ENCODE assay signal across 8 cellular contexts in the genomic region with DNA sequence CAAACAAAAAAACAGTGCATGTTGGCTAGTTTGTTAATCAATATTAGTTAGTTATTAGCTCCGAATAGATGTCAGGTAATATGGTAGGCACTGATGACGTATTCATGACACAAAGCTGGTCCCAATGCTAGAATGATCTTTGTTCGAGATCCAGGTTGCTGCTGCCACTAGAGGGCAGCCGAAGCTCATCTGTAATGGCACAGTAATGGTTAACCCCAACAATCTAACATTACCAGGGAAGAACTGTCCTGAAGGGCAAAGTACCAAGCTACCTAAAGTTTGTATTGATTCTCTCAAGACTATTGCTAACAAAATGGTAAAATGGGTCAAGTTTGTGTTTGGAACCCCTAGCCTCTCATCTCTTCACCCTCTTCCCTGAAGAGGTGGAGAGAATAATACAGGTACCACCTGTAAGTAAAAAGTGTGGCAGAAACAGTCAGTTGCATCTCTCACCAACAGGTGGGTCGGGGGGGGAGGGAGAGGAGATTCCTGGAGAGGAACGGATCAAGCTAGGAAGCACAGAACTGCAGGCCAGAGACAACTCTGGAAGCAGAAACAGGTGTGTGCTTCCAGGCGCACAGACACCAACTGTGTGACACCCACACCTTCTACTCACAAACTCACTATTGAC. TPM values are rescaled to one million over a fixed set of nuclear protein-coding genes. Genes with fewer than 3 reads are reported as not detected.
A peak's percentile ranks its signal among the peaks of the same experiment; 100 is the strongest.
DNase-seq lines count a peak whose midpoint lies in the region; ATAC-seq and TF ChIP-seq lines count a peak whose summit lies in the region.
"Not testable (repeated sequence)": the region's sequence is repeated elsewhere in the genome, so short reads cannot be mapped to it uniquely, and the experiment has no call there.

No MANE protein-coding gene starts in this region.

- H2BK15ac ChIP-seq in IMR-90 (ENCODE audit: low read depth, low read length), result not testable (repeated sequence)

- not testable (repeated sequence) for H3K4ac ChIP-seq in IMR-90 (ENCODE audit: low read depth, low read length)

- not testable (repeated sequence) for H3K27me3 ChIP-seq in IMR-90 (ENCODE audit: control insufficient read depth, insufficient read depth, low read length); liver (ENCODE audit: control insufficient read depth in 4 of 4, insufficient read depth in 4 of 4, low read length in 3 of 4)

- not testable (repeated sequence) for H3K4me1 ChIP-seq in IMR-90 (ENCODE audit: control insufficient read depth, insufficient read depth, low read length); liver (ENCODE audit: control insufficient read depth in 4 of 4, insufficient read depth in 4 of 4, low read length in 3 of 4)

- not testable (repeated sequence) for H2BK120ac ChIP-seq in IMR-90 (ENCODE audit: low read depth, low read length)

- not testable (repeated sequence) for H3K56ac ChIP-seq in IMR-90 (ENCODE audit: extremely low read depth, insufficient read depth, low read length)

- not testable (repeated sequence) for H3K36me3 ChIP-seq in IMR-90 (ENCODE audit: control insufficient read depth, insufficient read depth, low read length); liver (ENCODE audit: control insufficient read depth in 4 of 4, insufficient read depth in 3 of 4, low read depth in 1 of 4, low read length in 3 of 4)

- BruUV-seq in IMR-90 (replicated peaks; lab: Mats Ljungman, UMichigan), result not testable (repeated sequence)

- CTCF ChIA-PET in IMR-90 (lab: Yijun Ruan, JAX), result not testable (repeated sequence)

- not testable (repeated sequence) for H3K9me3 Mint-ChIP-seq in stimulated activated memory B cell treated with anti-CD40 and anti-IgM and Interleukin-4, amounts not matched to agents 10 μg/mL and 1 μg/mL and 100 μg/mL, for 72 hours

- in situ Hi-C loops in IMR-90 (cut with MboI; ENCODE audit: low sequenced_read_pairs), result not testable (repeated sequence)

- not testable (repeated sequence) for H2AK9ac ChIP-seq in IMR-90 (replicated peaks; ENCODE audit: low read depth, low read length, poor library complexity)

- H3K79me1 ChIP-seq in IMR-90 (ENCODE audit: low read depth in 1 of 2, low read length in 2 of 2), result not testable (repeated sequence)

- not testable (repeated sequence) for H3K27ac ChIP-seq in IMR-90 (ENCODE audit: insufficient read depth, low read length); liver (ENCODE audit: low read depth in 1 of 2, low read length in 2 of 2)

- POLR2A ChIA-PET in IMR-90 (lab: Charles Lee; ENCODE audit: unreplicated experiment), result not testable (repeated sequence)

- not testable (repeated sequence) for H3K9ac ChIP-seq in IMR-90 (ENCODE audit: low read depth, low read length); liver (ENCODE audit: low read depth in 1 of 2, low read length in 2 of 2)

- not testable (repeated sequence) for TF ChIP-seq POLR2A in IMR-90 (IDR thresholded peaks at IDR 0.05; ENCODE audit: low read depth, low read length)

- H3K4me3 Mint-ChIP-seq in stimulated activated memory B cell treated with anti-CD40 and anti-IgM and Interleukin-4, amounts not matched to agents 10 μg/mL and 1 μg/mL and 100 μg/mL, for 72 hours, result not testable (repeated sequence)

- not testable (repeated sequence) for H3K27me3 Mint-ChIP-seq in stimulated activated memory B cell treated with anti-CD40 and anti-IgM and Interleukin-4, amounts not matched to agents 10 μg/mL and 1 μg/mL and 100 μg/mL, for 72 hours

- not testable (repeated sequence) for H3K9me1 ChIP-seq in IMR-90 (ENCODE audit: insufficient read depth, low read length)

- dilution Hi-C loops in IMR-90 (cut with HindIII; ENCODE audit: low sequenced_read_pairs, unreplicated experiment), result not testable (repeated sequence)

- peak; percentile 90 for ATAC-seq in GM19455 (IDR thresholded peaks at IDR 0.05; ENCODE audit: unreplicated experiment)
- ATAC-seq in HG02852 (IDR thresholded peaks at IDR 0.05; ENCODE audit: unreplicated experiment), result peak; percentile 81
- ATAC-seq in IMR-90 (ENCODE audit: low read depth), result peak; percentile 88
- ATAC-seq in activated CD4-positive, CD25-positive, alpha-beta regulatory T cell treated with anti-CD3 and anti-CD28 coated beads, Interleukin-2, amount 50 U/mL, for 24 hours, result peak; percentile 94
- peak; percentile 86 for ATAC-seq in stimulated activated memory B cell treated with anti-CD40 and anti-IgM and Interleukin-4, amounts not matched to agents 10 μg/mL and 1 μg/mL and 100 μg/mL, for 72 hours

- H3K36me3 Mint-ChIP-seq in stimulated activated memory B cell treated with anti-CD40 and anti-IgM and Interleukin-4, amounts not matched to agents 10 μg/mL and 1 μg/mL and 100 μg/mL, for 72 hours, result not testable (repeated sequence)

- H3K14ac ChIP-seq in IMR-90 (replicated peaks; ENCODE audit: low read depth, low read length), result not testable (repeated sequence)

- H3K4me1 Mint-ChIP-seq in stimulated activated memory B cell treated with anti-CD40 and anti-IgM and Interleukin-4, amounts not matched to agents 10 μg/mL and 1 μg/mL and 100 μg/mL, for 72 hours, result not testable (repeated sequence)

- H4K20me1 ChIP-seq in IMR-90 (ENCODE audit: insufficient read depth, low read length), result not testable (repeated sequence)

- TF ChIP-seq CTCF in GM12864 (IDR thresholded peaks at IDR 0.05; ENCODE audit: low read depth, low read length, missing control alignments) (peak; percentile 38), IMR-90 (conservative IDR thresholded peaks at IDR 0.05; ENCODE audit: low read depth, low read length) (peak; percentile 35; the same call in 1 of the 2 replicates), epithelial cell of esophagus (IDR thresholded peaks at IDR 0.05; ENCODE audit: insufficient read depth, low read depth, low read length, missing control alignments) (peak; percentile 39), liver (IDR thresholded peaks at IDR 0.05; ENCODE audit: low read depth, low read length, missing input control) (peak; percentile 14)

- H2AFZ ChIP-seq in IMR-90 (replicated peaks; ENCODE audit: low read length, poor library complexity), result not testable (repeated sequence)

- H4K8ac ChIP-seq in IMR-90 (ENCODE audit: low read depth in 2 of 2, low read length in 2 of 2), result not testable (repeated sequence)

- TF ChIP-seq RAD21 in IMR-90 (IDR thresholded peaks at IDR 0.05; ENCODE audit: low read length) (peak; percentile 44), liver (IDR thresholded peaks at IDR 0.05) (peak; percentile 64 to 73)

- H3K4me3 ChIP-seq in GM12864 (ENCODE audit: low read depth, low read length); IMR-90 (ENCODE audit: insufficient read depth, low read depth, low read length); epithelial cell of esophagus (ENCODE audit: low read length); liver (ENCODE audit: low read depth in 1 of 3, low read length in 3 of 3): not testable (repeated sequence)

- not testable (repeated sequence) for H2BK5ac ChIP-seq in IMR-90 (ENCODE audit: low read depth, low read length, poor library complexity, severe bottlenecking)

- H2AK5ac ChIP-seq in IMR-90 (ENCODE audit: low read depth, low read length), result peak overlapping the region; percentile 16; the same call in 1 of the 2 replicates

- not testable (repeated sequence) for H3K18ac ChIP-seq in IMR-90 (ENCODE audit: low read depth, low read length)

- H4K5ac ChIP-seq in IMR-90 (ENCODE audit: low read depth, low read length), result not testable (repeated sequence)

- H3K27ac Mint-ChIP-seq in stimulated activated memory B cell treated with anti-CD40 and anti-IgM and Interleukin-4, amounts not matched to agents 10 μg/mL and 1 μg/mL and 100 μg/mL, for 72 hours, result not testable (repeated sequence)

- not testable (repeated sequence) for H3K9me3 ChIP-seq in IMR-90 (ENCODE audit: control insufficient read depth, insufficient read depth, low read length); liver (ENCODE audit: control insufficient read depth in 4 of 4, low read length in 3 of 4)

- H3K4me2 ChIP-seq in IMR-90 (ENCODE audit: low read depth, low read length), result not testable (repeated sequence)

- intact Hi-C loops in IMR-90 (cut with micrococcal nuclease), result not testable (repeated sequence)

- H4K91ac ChIP-seq in IMR-90 (ENCODE audit: insufficient read depth, low read depth, low read length), result not testable (repeated sequence)

- not testable (repeated sequence) for H3K23ac ChIP-seq in IMR-90 (ENCODE audit: low read depth, low read length)

- DNase-seq in GM12864 (ENCODE audit: low read depth); epithelial cell of esophagus (ENCODE audit: low read depth): not testable (repeated sequence)
- DNase-seq in IMR-90, result peak; percentile 0

- H2BK20ac ChIP-seq in IMR-90 (ENCODE audit: low read depth, low read length), result not testable (repeated sequence)

- WGBS in IMR-90 (ENCODE audit: extremely low coverage in 2 of 2, insufficient read length in 1 of 2), 2 experiments, result no CpG with 5 or more reads among the region's 7 CpGs
- WGBS in liver, result 29% methylated on average over 6 of the region's 7 CpGs

TF ChIP-seq in IMR-90, 13 proteins besides CTCF, POLR2A, EP300 and RAD21:
- TF ChIP-seq SMC3 (IDR thresholded peaks at IDR 0.05; ENCODE audit: low read depth, low read length), result peak; percentile 33; the same call in 1 of the 2 replicates

TF ChIP-seq in liver, 16 proteins besides CTCF, POLR2A, EP300 and RAD21:
- TF ChIP-seq HNF4A (conservative IDR thresholded peaks at IDR 0.05) (peak; percentile 35 to 48), RXRA (IDR thresholded peaks at IDR 0.05) (peak in 1 of 2 donors; percentile 26), SP1 (IDR thresholded peaks at IDR 0.05) (peak; percentile 21)
TF ChIP-seq in liver: peak in this region for 3; not testable (repeated sequence) for 13.

RNA-seq across cellular contexts. Expression of gene POMZP3, which starts 10.1 kb away (rescaled TPM):
- 1.1 and 1.4 TPM in 2 replicates for total RNA-seq in IMR-90 (2012; rRNA removed)
- 4.8 and 5.2 TPM in 2 replicates for polyA plus RNA-seq in IMR-90 (2012; rRNA removed)
- 3.0 and 3.1 TPM in 2 replicates for polyA plus RNA-seq in IMR-90 (2012; cell fraction: cytosol; rRNA removed)
- polyA plus RNA-seq in IMR-90 (2012; cell fraction: nucleus; rRNA removed; ENCODE audit: low replicate concordance), result 4.0 and 4.1 TPM in 2 replicates
- total RNA-seq in liver, result 1 to 10 TPM in 1 of 2 donors, under 1 TPM in 1; 0.67 to 1.9 TPM
- polyA plus RNA-seq in liver, result 1 to 10 TPM; 1.8 to 3.0 TPM
